ENCODE assay signal across 1 cellular context in the genomic region with DNA sequence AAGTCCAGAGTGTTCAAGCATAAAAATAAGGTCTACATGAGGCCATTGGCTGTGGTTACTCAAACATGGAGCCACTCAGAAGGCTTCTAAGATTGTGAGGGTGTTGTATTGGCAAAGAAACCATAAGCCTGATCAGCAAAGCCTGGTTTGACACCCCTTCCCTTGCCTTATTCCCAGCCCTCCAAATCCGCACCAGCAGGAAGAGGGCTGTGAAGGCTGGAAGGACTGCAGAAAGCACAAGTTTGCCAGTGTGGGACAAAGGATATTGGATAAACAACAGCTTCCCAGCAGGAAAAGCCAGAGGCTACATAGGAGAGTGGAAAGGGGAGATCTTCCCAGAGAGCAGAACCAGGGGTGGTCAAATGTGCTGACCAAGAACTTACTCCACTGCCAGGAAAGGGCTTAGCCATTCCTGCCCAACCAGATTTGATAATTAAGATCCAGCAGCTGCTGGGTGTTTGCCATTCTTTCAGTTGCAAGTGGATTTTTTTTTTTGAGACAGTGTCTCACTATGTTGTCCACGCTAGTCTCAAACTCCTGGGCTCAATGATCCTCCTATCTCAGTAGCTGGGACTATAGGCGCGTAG.
TF ChIP-seq lines count a peak whose summit lies in the region.

No MANE protein-coding gene starts in this region.

TF ChIP-seq in endothelial cell of umbilical vein, 7 proteins besides CTCF, POLR2A, EP300 and RAD21:
- TF ChIP-seq MAX (IDR thresholded peaks at IDR 0.05; ENCODE audit: insufficient read depth, insufficient read length) (no peak), GATA2 (IDR thresholded peaks at IDR 0.05; ENCODE audit: insufficient read depth, insufficient read length, low read depth, low read length) (no peak), JUN (IDR thresholded peaks at IDR 0.05; ENCODE audit: borderline replicate concordance, insufficient read depth, insufficient read length, low read depth) (no peak), POLR2AphosphoS5 (IDR thresholded peaks at IDR 0.05; ENCODE audit: insufficient read depth, low read depth, low read length) (no peak), EZH2 (IDR thresholded peaks at IDR 0.05; ENCODE audit: borderline replicate concordance, low read depth, low read length, severe bottlenecking) (no peak), MYC (IDR thresholded peaks at IDR 0.05; ENCODE audit: low read depth, low read length) (no peak), FOS (IDR thresholded peaks at IDR 0.05; ENCODE audit: borderline replicate concordance, insufficient read depth, low read length) (no peak)
